In genomic region chr1:50917128-50917795, GRCh38 we compare ENCODE assay signal across 20 cellular contexts. TPM values are rescaled to one million over a fixed set of nuclear protein-coding genes. Genes with fewer than 3 reads are reported as not detected.
DNase-seq lines count a peak whose midpoint lies in the region; ATAC-seq, FAIRE-seq and TF ChIP-seq lines count a peak whose summit lies in the region.
"Had no signal": no experiment of that assay in that cellular context is flagged by ENCODE, and none has a peak within 500 bp of the region (broad histone marks: within the 10 kb centered on the region; RNA-seq: fewer than 3 reads in every experiment).

No MANE protein-coding gene starts in this region.

- TF ChIP-seq POLR2A in GM12878 (IDR thresholded peaks at IDR 0.05; ENCODE audit: low read depth, low read length) (no peak), tibial nerve (IDR thresholded peaks at IDR 0.05) (no peak)

- peak; percentile 61 for FAIRE-seq in GM12878 (lab: Jason Lieb, UNC)
- FAIRE-seq: H54 had no signal

- peak overlapping the region; percentile 47 for H3K4me2 ChIP-seq in GM12878 (ENCODE audit: control insufficient read depth, insufficient read depth)

- peak; percentile 70 for ATAC-seq in HG03432 (IDR thresholded peaks at IDR 0.05; ENCODE audit: unreplicated experiment)
- peak; percentile 52; the same call in 2 of the 3 replicates for ATAC-seq in GM12878
- no peak for ATAC-seq in GM19463 (IDR thresholded peaks at IDR 0.05; ENCODE audit: unreplicated experiment)

- TF ChIP-seq EP300 in GM12878 (IDR thresholded peaks at IDR 0.05; ENCODE audit: borderline replicate concordance in 1 of 2, control insufficient read depth in 1 of 2, low read depth in 2 of 2, low read length in 2 of 2) (no peak), tibial nerve (IDR thresholded peaks at IDR 0.05) (no peak)

- peaks cover 3% of the 10 kb centered on the region for H3K4me1 ChIP-seq in GM12878 (ENCODE audit: control insufficient read depth, insufficient read depth, low read length)
- peaks cover 0 to 5% (median 4%) of the 10 kb centered on the region in 4 donors for H3K4me1 ChIP-seq in tibial nerve

- TF ChIP-seq CTCF in GM10248 (IDR thresholded peaks at IDR 0.05; ENCODE audit: control extremely low read depth, extremely low read depth, low read depth, missing control alignments) = no peak
- no peak for TF ChIP-seq CTCF in GM12878 (IDR thresholded peaks at IDR 0.05 in 2 of 3, conservative IDR thresholded peaks at IDR 0.05 in 1 of 3; ENCODE audit: control insufficient read depth in 2 of 3, extremely low read depth in 1 of 3, insufficient read depth in 1 of 3, low read depth in 3 of 3, low read length in 3 of 3)
- no peak for TF ChIP-seq CTCF in tibial nerve (IDR thresholded peaks at IDR 0.05)

- no peaks in the 10 kb centered on the region for H4K20me1 ChIP-seq in GM12878 (ENCODE audit: control insufficient read depth, insufficient read depth)

- no TSS peak for BruUV-seq in GM12878 (replicated peaks; lab: Mats Ljungman, UMichigan)

- intact Hi-C loops in GM12878 (cut with micrococcal nuclease; ENCODE audit: unreplicated experiment) = no loop called here

- H2AFZ ChIP-seq in GM12878 (ENCODE audit: control insufficient read depth, low read depth, low read length) = no peak overlapping the region

- H3K27me3 ChIP-seq in GM12878 (replicated peaks in 1 of 2; ENCODE audit: control insufficient read depth in 2 of 2, insufficient read depth in 2 of 2, low read length in 1 of 2) = no peaks in the 10 kb centered on the region
- no peaks in the 10 kb centered on the region for H3K27me3 ChIP-seq in tibial nerve
- H3K27me3 ChIP-seq: neutrophil, upper lobe of left lung had no signal

- no peak for TF ChIP-seq RAD21 in GM12878 (IDR thresholded peaks at IDR 0.05; ENCODE audit: insufficient read depth, low read depth, low read length)

- POLR2A ChIA-PET in GM10248 (lab: Yijun Ruan, JAX) (no interaction called here), GM12878 (lab: Charles Lee) (no interaction called here)

- peaks cover 39% of the 10 kb centered on the region for H3K79me2 ChIP-seq in GM12878 (ENCODE audit: control insufficient read depth, insufficient read depth, low read length)

- DNase-seq in GM10248 (ENCODE audit: extremely low spot score) = peak; percentile 44
- DNase-seq in GM19240 (ENCODE audit: insufficient read length, low spot score) = peak; percentile 6
- DNase-seq in GM12878 (ENCODE audit: low read depth, low spot score) = peak; percentile 15
- no peak for DNase-seq in activated CD4-positive, CD25-positive, alpha-beta regulatory T cell (lab: John Stamatoyannopoulos, UW)
- DNase-seq in SK-N-DZ (ENCODE audit: low spot score) = no peak
- DNase-seq in tibial nerve (ENCODE audit: low spot score in 2 of 2) = no peak
- DNase-seq: activated CD4-positive, CD25-positive, alpha-beta regulatory T cell treated with anti-CD3 and anti-CD28 coated beads, Interleukin-2, amount 50 U/mL, for 72 hours; activated CD8-positive, alpha-beta memory T cell treated with anti-CD3 and anti-CD28 coated beads, Interleukin-2, amount 50 U/mL, for 48 hours; activated naive CD4-positive, alpha-beta T cell treated with Interleukin-2 at 50 U/mL for 16 hours; AML-193; NCI-H2029; NCI-H524 treated with DMSO at 0.1 percent for 48 hours; stimulated activated CD4-positive, alpha-beta T cell treated with anti-CD3 and anti-CD28 coated beads, Interleukin-4, amount 100 ng/mL, for 4 hours; T-helper 1 cell; upper lobe of left lung had no signal

- RAD21 ChIA-PET in GM12878 (lab: Charles Lee; ENCODE audit: unreplicated experiment) = interaction anchor here (1.4 kb wide), 1 partner anchor 272 kb away, joined by 3 read pairs; no protein-coding TSS in a partner anchor

- H3K27ac ChIP-seq in GM12878 (ENCODE audit: control insufficient read depth, insufficient read depth) (peak overlapping the region; percentile 49), tibial nerve (no peak overlapping the region)
- H3K27ac ChIP-seq: neutrophil, RWPE1, upper lobe of left lung had no signal

- in situ Hi-C loops in GM12878 (cut with MboI) = no loop called here

- H3K4me3 ChIP-seq in GM12878 (peak overlapping the region; percentile 3; the same call in 1 of the 2 replicates), tibial nerve (no peak overlapping the region)
- H3K4me3 ChIP-seq: upper lobe of left lung had no signal

- H3K9me3 ChIP-seq in GM12878 (replicated peaks; ENCODE audit: control insufficient read depth, insufficient read depth, low read length) = peaks cover 10% of the 10 kb centered on the region
- peaks cover 0 to 5% (median 0%) of the 10 kb centered on the region in 4 donors for H3K9me3 ChIP-seq in tibial nerve
- H3K9me3 ChIP-seq: neutrophil, upper lobe of left lung had no signal

- 3% methylated on average over 2 of the region's 2 CpGs for WGBS in GM12878 (ENCODE audit: insufficient coverage, insufficient replicate concordance, low lambda C conversion rate, missing lambda C conversion rate)
- 51 to 71% methylated on average over 2 of the region's 2 CpGs for whole genome bisulfite sequencing in tibial nerve, 2 donors

- SMC1A ChIA-PET in GM12878 (lab: Charles Lee; ENCODE audit: uncharacterized antibody, unreplicated experiment) = interaction anchor here (1.0 to 1.4 kb wide), 4 partner anchors 18 to 46 kb away, joined by 3 to 4 read pairs (median 3); no protein-coding TSS in a partner anchor

- H3K9ac ChIP-seq in GM12878 (ENCODE audit: control insufficient read depth, insufficient read depth, low read length) = no peak overlapping the region

- peaks cover 0 to 3% of the 10 kb centered on the region in 2 experiments; a peak in 1 of 4 replicates for H3K36me3 ChIP-seq in GM12878 (ENCODE audit: control insufficient read depth in 2 of 2, insufficient read depth in 2 of 2, low read length in 1 of 2)
- H3K36me3 ChIP-seq in tibial nerve = no peaks in the 10 kb centered on the region
- H3K36me3 ChIP-seq: neutrophil, upper lobe of left lung had no signal

- CTCF ChIA-PET in GM10248 (lab: Yijun Ruan, JAX) (interaction anchor here (1.1 to 1.6 kb wide), 4 partner anchors 11 to 79 kb away, joined by 3 read pairs; no protein-coding TSS in a partner anchor), GM12878 (lab: Yijun Ruan, JAX) (interaction anchor here (0.6 to 1.9 kb wide), 4 partner anchors 13 to 210 kb away, joined by 3 to 10 read pairs (median 4); no protein-coding TSS in a partner anchor)

TF ChIP-seq in GM12878, 131 proteins besides CTCF, POLR2A, EP300 and RAD21:
- TF ChIP-seq MEF2A (IDR thresholded peaks at IDR 0.05; ENCODE audit: insufficient read depth, low read depth, low read length) (0 out of 2 replicates have a peak, but pooled peaks have one; percentile 27), SREBF2 (IDR thresholded peaks at IDR 0.05; ENCODE audit: low read length) (no peak)

RNA-seq across cellular contexts. Expression of gene FAF1, which starts 42.8 kb away (rescaled TPM):
- 115 and 130 TPM in 2 replicates for total RNA-seq in GM12878 (2013; cell fraction: nucleolus; rRNA removed)
- 22.8 and 34.3 TPM in 2 replicates for total RNA-seq in GM12878 (2014; rRNA removed)
- total RNA-seq in GM12878 (2014; rRNA removed; fragmentation: Illumina TruSeq; extraction: Trizol) = 44.7 and 45.5 TPM in 2 replicates
- total RNA-seq in GM12878 (2021) = 53.4 and 54.5 TPM in 2 replicates
- polyA plus RNA-seq in GM12878 (2011; ENCODE audit: low read depth) = 29.9 TPM
- 33.0 and 37.9 TPM in 2 replicates for polyA plus RNA-seq in GM12878 (2011; rRNA removed)
- 14.3 and 20.9 TPM in 2 replicates for polyA plus RNA-seq in GM12878 (2011; cell fraction: cytosol; rRNA removed)
- 14.8 and 17.6 TPM in 2 replicates for polyA plus RNA-seq in GM12878 (2011; cell fraction: nucleus; rRNA removed)
- 48.1 and 55.4 TPM in 2 replicates for polyA plus RNA-seq in GM12878 (2012)
- 53.6 and 63.4 TPM in 2 replicates for polyA plus RNA-seq in GM12878 (2014; fragmentation: Illumina TruSeq; extraction: Trizol)
- 10 to 100 TPM; 14.0 to 24.6 TPM for polyA plus RNA-seq in GM12878 (2014; fragmentation: Nextera tagmentation; extraction: Ambion mirVana)
- polyA plus RNA-seq in GM12878 (2014; rRNA removed) = 16.0 and 18.6 TPM in 2 replicates
- 10 to 100 TPM in 1 of 2 experiments, 1 to 10 TPM in 1; 8.6 to 11.5 TPM for polyA plus RNA-seq in GM12878 (2016; fragmentation: Nextera tagmentation; extraction: Ambion mirVana)
- 46.6 and 70.7 TPM in 2 replicates for polyA minus RNA-seq in GM12878 (2011; rRNA and poly(A)+ RNA removed)
- 12.2 and 30.4 TPM in 2 replicates for polyA minus RNA-seq in GM12878 (2011; cell fraction: cytosol; rRNA and poly(A)+ RNA removed)
- polyA minus RNA-seq in GM12878 (2011; cell fraction: nucleus; rRNA and poly(A)+ RNA removed) = 22.7 and 28.1 TPM in 2 replicates
- polyA plus RNA-seq in SK-N-DZ (2014; cell fraction: cytosol; rRNA removed) = 59.5 and 84.5 TPM in 2 replicates
- polyA plus RNA-seq in SK-N-DZ (2014; cell fraction: nucleus; rRNA removed) = 38.0 and 39.2 TPM in 2 replicates
- total RNA-seq in tibial nerve = 10 to 100 TPM; 25.1 to 55.7 (median 38.8) TPM

RNA-seq across cellular contexts. Expression of gene CDKN2C, which starts 52.8 kb away (rescaled TPM):
- total RNA-seq in GM12878 (2013; cell fraction: nucleolus; rRNA removed) = 0.23 and 0.88 TPM in 2 replicates
- total RNA-seq in GM12878 (2014; rRNA removed) (8.2 and 8.8 TPM in 2 replicates), GM12878 (2014; rRNA removed; fragmentation: Illumina TruSeq; extraction: Trizol) (5.6 and 6.8 TPM in 2 replicates), GM12878 (2021) (7.2 and 8.5 TPM in 2 replicates), tibial nerve (10 to 100 TPM; 16.1 to 30.2 (median 28.5) TPM)
- 14.5 TPM for polyA plus RNA-seq in GM12878 (2011; ENCODE audit: low read depth)
- polyA plus RNA-seq in GM12878 (2011; rRNA removed) (11.7 and 12.5 TPM in 2 replicates), GM12878 (2014; fragmentation: Illumina TruSeq; extraction: Trizol) (3.3 and 6.4 TPM in 2 replicates), GM12878 (2014; fragmentation: Nextera tagmentation; extraction: Ambion mirVana) (1 to 10 TPM; 3.3 to 3.6 TPM), GM12878 (2014; rRNA removed) (8.2 and 8.6 TPM in 2 replicates), GM12878 (2016; fragmentation: Nextera tagmentation; extraction: Ambion mirVana) (1 to 10 TPM; 4.1 to 4.5 TPM)
- 10.6 and 12.5 TPM in 2 replicates for polyA plus RNA-seq in GM12878 (2011; cell fraction: cytosol; rRNA removed)
- polyA plus RNA-seq in GM12878 (2011; cell fraction: nucleus; rRNA removed) = 6.3 and 8.3 TPM in 2 replicates
- polyA plus RNA-seq in GM12878 (2012) = 23.3 and 24.0 TPM in 2 replicates
- polyA minus RNA-seq in GM12878 (2011; rRNA and poly(A)+ RNA removed) = 7.4 and 8.3 TPM in 2 replicates
- 4.1 and 6.8 TPM in 2 replicates for polyA minus RNA-seq in GM12878 (2011; cell fraction: cytosol; rRNA and poly(A)+ RNA removed)
- 8.5 and 9.9 TPM in 2 replicates for polyA minus RNA-seq in GM12878 (2011; cell fraction: nucleus; rRNA and poly(A)+ RNA removed)
- 64.1 and 65.1 TPM in 2 replicates for polyA plus RNA-seq in SK-N-DZ (2014; cell fraction: cytosol; rRNA removed)
- polyA plus RNA-seq in SK-N-DZ (2014; cell fraction: nucleus; rRNA removed) = 36.5 and 43.2 TPM in 2 replicates

Comparison
In these comparisons a context has a peak if more than half of its experiments do, and no peak if none do; other contexts are left out.
1. DNase-seq: peak in GM10248 (single experiment), GM19240 (single experiment) and GM12878 (single experiment); none in activated CD4-positive, CD25-positive, alpha-beta regulatory T cell (0 of 4), SK-N-DZ (single experiment) and tibial nerve (0 of 2).